ENCODE assay signal across 8 cellular contexts in genomic region chr22:23225724-23226496, GRCh38. TPM values are rescaled to one million over a fixed set of nuclear protein-coding genes. Genes with fewer than 3 reads are reported as not detected.
DNase-seq lines count a peak whose midpoint lies in the region; ATAC-seq and TF ChIP-seq lines count a peak whose summit lies in the region.

No MANE protein-coding gene starts in this region.

- H3K79me2 ChIP-seq in PC-3 (ENCODE audit: low read length) = peaks cover 81% of the 10 kb centered on the region
- peaks cover 73% of the 10 kb centered on the region for H3K79me2 ChIP-seq in neural cell (replicated peaks; ENCODE audit: insufficient read depth, low read length)

- POLR2A ChIA-PET in CD8-positive, alpha-beta T cell (lab: Charles Lee) = interaction anchor here (1.4 to 2.9 kb wide), 4 partner anchors 9 to 45 kb away, joined by 4 to 11 read pairs (median 8); no protein-coding TSS in a partner anchor
- POLR2A ChIA-PET in PC-3 (lab: Charles Lee; ENCODE audit: unreplicated experiment) = no interaction called here

- H3K36me3 Mint-ChIP-seq in CD8-positive, alpha-beta T cell = peaks cover 29% of the 10 kb centered on the region

- no peak overlapping the region for H3K4me3 ChIP-seq in CD8-positive, alpha-beta T cell (ENCODE audit: low read depth, low read length)
- H3K4me3 ChIP-seq in PC-3 (ENCODE audit: low read length) = peak overlapping the region; percentile 33
- peak overlapping the region; percentile 30 for H3K4me3 ChIP-seq in neural cell (ENCODE audit: low read length)

- H2AFZ ChIP-seq in PC-3 (ENCODE audit: low read length) (peak overlapping the region; percentile 35; the same call in 1 of the 2 replicates), neural cell (ENCODE audit: low read depth, low read length) (no peak overlapping the region)

- CTCF ChIA-PET in CD8-positive, alpha-beta T cell (lab: Charles Lee) = interaction anchor here (1.0 to 2.6 kb wide), 6 partner anchors 43 to 63 kb away, joined by 3 to 12 read pairs (median 4); partner anchors contain the start of gene BCR
- CTCF ChIA-PET in PC-3 (lab: Charles Lee) = interaction anchor here (1.1 kb wide), 1 partner anchor 56 kb away, joined by 3 read pairs; no protein-coding TSS in a partner anchor

- H4K20me1 ChIP-seq in PC-3 (ENCODE audit: low read length) = no peaks in the 10 kb centered on the region
- H4K20me1 ChIP-seq in neural cell (ENCODE audit: insufficient read depth) = no peaks in the 10 kb centered on the region

- peak overlapping the region; percentile 38 for H3K4me3 Mint-ChIP-seq in CD8-positive, alpha-beta T cell

- H3K4me2 ChIP-seq in PC-3 (ENCODE audit: low read length) = peak overlapping the region; percentile 68
- peak overlapping the region; percentile 51 for H3K4me2 ChIP-seq in neural cell (ENCODE audit: low read length)

- H3F3A ChIP-seq in PC-3 (ENCODE audit: low read length, unreplicated experiment) (no peaks in the 10 kb centered on the region), neural cell (ENCODE audit: insufficient read depth, low read length, poor library complexity, severe bottlenecking) (no peaks in the 10 kb centered on the region)

- TF ChIP-seq EP300 in neural cell (conservative IDR thresholded peaks at IDR 0.05; ENCODE audit: poor library complexity, severe bottlenecking) = peak; percentile 68

- H3K27me3 Mint-ChIP-seq in CD8-positive, alpha-beta T cell (ENCODE audit: low read depth) = no peaks in the 10 kb centered on the region

- peaks cover 76% of the 10 kb centered on the region for H3K4me1 Mint-ChIP-seq in CD8-positive, alpha-beta T cell (ENCODE audit: low read depth)

- no peaks in the 10 kb centered on the region for H3K36me3 ChIP-seq in CD8-positive, alpha-beta T cell (ENCODE audit: insufficient read depth, low read length)
- H3K36me3 ChIP-seq in PC-3 (ENCODE audit: low read depth, low read length) = no peaks in the 10 kb centered on the region
- H3K36me3 ChIP-seq in neural cell (ENCODE audit: insufficient read depth, low read length) = no peaks in the 10 kb centered on the region

- peaks cover 77% of the 10 kb centered on the region for H3K4me1 ChIP-seq in CD8-positive, alpha-beta T cell (ENCODE audit: insufficient read depth, low read length)
- peaks cover 35% of the 10 kb centered on the region for H3K4me1 ChIP-seq in PC-3 (ENCODE audit: insufficient read depth, low read length)

- no peak for TF ChIP-seq RAD21 in neural cell (conservative IDR thresholded peaks at IDR 0.05)

- H3K9me3 ChIP-seq in CD8-positive, alpha-beta T cell (ENCODE audit: low read length) = peaks cover 10% of the 10 kb centered on the region
- H3K9me3 ChIP-seq in PC-3 (ENCODE audit: low read length) (no peaks in the 10 kb centered on the region), neural cell (ENCODE audit: low read length) (no peaks in the 10 kb centered on the region)

- H3K9me3 Mint-ChIP-seq in CD8-positive, alpha-beta T cell = peaks cover 16% of the 10 kb centered on the region

- H3K9me2 ChIP-seq in PC-3 (replicated peaks; ENCODE audit: low read length) (no peaks in the 10 kb centered on the region), neural cell (ENCODE audit: insufficient read depth, low read length) (no peaks in the 10 kb centered on the region)

- intact Hi-C loops in CD8-positive, alpha-beta T cell (cut with DNase I, micrococcal nuclease) = loop anchor here in 1 of 2 experiments (2.0 kb wide), 1 partner anchor 17 kb away; no protein-coding TSS in a partner anchor
- intact Hi-C loops in PC-3 (cut with micrococcal nuclease) = loop anchor here (1.0 to 2.0 kb wide), 2 partner anchors 43 to 56 kb away; no protein-coding TSS in a partner anchor

- peak overlapping the region; percentile 70 for H3K27ac Mint-ChIP-seq in CD8-positive, alpha-beta T cell

- TF ChIP-seq CTCF in CD8-positive, alpha-beta T cell (IDR thresholded peaks at IDR 0.05) = no peak
- TF ChIP-seq CTCF in PC-3 (conservative IDR thresholded peaks at IDR 0.05; ENCODE audit: low read depth, low read length) (no peak), neural cell (IDR thresholded peaks at IDR 0.05; ENCODE audit: poor library complexity, severe bottlenecking) (no peak)

- H3K27me3 ChIP-seq in CD8-positive, alpha-beta T cell (ENCODE audit: insufficient read depth, low read length) = no peaks in the 10 kb centered on the region
- H3K27me3 ChIP-seq in PC-3 (ENCODE audit: low read length) (no peaks in the 10 kb centered on the region), neural cell (ENCODE audit: insufficient read depth, low read depth, low read length) (no peaks in the 10 kb centered on the region)

- H3K27ac ChIP-seq in CD8-positive, alpha-beta T cell (ENCODE audit: low read depth, low read length) = peak overlapping the region; percentile 26
- H3K27ac ChIP-seq in PC-3 (ENCODE audit: low read length) = peak overlapping the region; percentile 95
- H3K27ac ChIP-seq in cingulate gyrus (ENCODE audit: low read depth, low read length) = peak overlapping the region; percentile 60
- H3K27ac ChIP-seq in neural cell (ENCODE audit: low read length) = peak overlapping the region; percentile 75

- DNase-seq in CD8-positive, alpha-beta T cell = peak in 5 of 7 experiments; percentile 46 to 73 (median 53)
- DNase-seq in PC-3 (peak; percentile 82), ecto neural progenitor cell (ENCODE audit: low spot score) (no peak), globus pallidus (ENCODE audit: low spot score) (no peak)

- peak; percentile 80 for ATAC-seq in CD8-positive, alpha-beta T cell
- ATAC-seq in PC-3 (peak; percentile 95), HG02938 (IDR thresholded peaks at IDR 0.05; ENCODE audit: unreplicated experiment) (no peak), HG03159 (IDR thresholded peaks at IDR 0.05; ENCODE audit: unreplicated experiment) (no peak)

- no TSS peak for BruUV-seq in PC-3 (replicated peaks; lab: Mats Ljungman, UMichigan)

- H3K9ac ChIP-seq in PC-3 (ENCODE audit: low read length) (peak overlapping the region; percentile 65), neural cell (ENCODE audit: low read length) (peak overlapping the region; percentile 26)

TF ChIP-seq in neural cell, 6 proteins besides CTCF, POLR2A, EP300 and RAD21:
- TF ChIP-seq POLR2AphosphoS5 (IDR thresholded peaks at IDR 0.05) = peak; percentile 83
- TF ChIP-seq REST (IDR thresholded peaks at IDR 0.05; ENCODE audit: borderline replicate concordance) = no peak
- TF ChIP-seq MXI1 (conservative IDR thresholded peaks at IDR 0.05; ENCODE audit: poor library complexity, severe bottlenecking) = peak; percentile 5

RNA-seq across cellular contexts. Expression of gene BCR, which starts 45.6 kb away (rescaled TPM):
- 10 to 100 TPM; 72.1 to 78.5 TPM for total RNA-seq in CD8-positive, alpha-beta T cell
- total RNA-seq in PC-3 (2014; rRNA removed) = 36.8 and 46.8 TPM in 2 replicates
- 53.6 and 57.5 TPM in 2 replicates for polyA plus RNA-seq in neural cell
- polyA minus RNA-seq in neural cell = 103 and 118 TPM in 2 replicates

Comparison
In these comparisons a context has a peak if more than half of its experiments do, and no peak if none do; other contexts are left out.
1. ATAC-seq: peak in CD8-positive, alpha-beta T cell (single experiment) and PC-3 (single experiment); none in HG02938 (single experiment) and HG03159 (single experiment).
2. DNase-seq: peak in CD8-positive, alpha-beta T cell (5 of 7) and PC-3 (single experiment); none in ecto neural progenitor cell (single experiment) and globus pallidus (single experiment).
3. H3K27ac ChIP-seq: peak in every context shown above with its lines; median percentile 95 in PC-3; 75 in neural cell; 60 in cingulate gyrus; 26 in CD8-positive, alpha-beta T cell.